17 cellular contexts compared by ENCODE assay signal in genomic region chr3:194925614-194926013, GRCh38.
"Had no signal": no experiment of that assay in that cellular context is flagged by ENCODE, and none has a peak within 500 bp of the region (broad histone marks: within the 10 kb centered on the region; RNA-seq: fewer than 3 reads in every experiment).

No MANE protein-coding gene starts in this region.

- ATAC-seq: activated T-cell treated with anti-CD3 and anti-CD28 coated beads, Interleukin-2, amount 50 U/mL, for 4 hours; left cardiac atrium; naive thymus-derived CD8-positive, alpha-beta T cell; stimulated activated effector memory CD8-positive, alpha-beta T cell treated with anti-CD3 and anti-CD28 coated beads, Interleukin-12 subunit alpha, Interleukin-12 subunit beta, amount 100 ng/mL, for 72 hours had no signal

- H3K27me3 Mint-ChIP-seq: activated B cell treated with CpG ODN at 0.5 μM for 24 hours had no signal

- H3K27me3 ChIP-seq: breast epithelium, tibial artery had no signal

- H3K36me3 ChIP-seq: breast epithelium, tibial artery had no signal

- H3K4me1 ChIP-seq: breast epithelium had no signal

- H3K4me1 Mint-ChIP-seq: activated CD4-positive, alpha-beta T cell treated with anti-CD3 and anti-CD28 coated beads, Interleukin-2, amount 10 ng/mL, durations not matched to agents 24 days and 14 days; activated naive CD8-positive, alpha-beta T cell treated with anti-CD3 and anti-CD28 coated beads for 36 hours; stimulated activated effector memory CD8-positive, alpha-beta T cell treated with anti-CD3 and anti-CD28 coated beads, Interleukin-12 subunit alpha, Interleukin-12 subunit beta, amount 100 ng/mL, for 72 hours had no signal

- H3K4me3 ChIP-seq: breast epithelium, skin epidermis, tibial artery had no signal

- H3K27ac ChIP-seq: breast epithelium, skin epidermis, tibial artery had no signal

- DNase-seq: activated B cell treated with CpG ODN at 0.5 μM for 24 hours; activated CD4-positive, alpha-beta T cell treated with anti-CD3 and anti-CD28 coated beads, Interleukin-2, amount 10 ng/mL, durations not matched to agents 24 days and 14 days; activated effector memory CD4-positive, alpha-beta T cell treated with anti-CD3 and anti-CD28 coated beads, Interleukin-2, amount 50 U/mL, for 16 hours; activated naive CD8-positive, alpha-beta T cell treated with anti-CD3 and anti-CD28 coated beads for 36 hours; activated T-cell treated with anti-CD3 and anti-CD28 coated beads, Interleukin-2, amount 50 U/mL, for 4 hours; aorta; endodermal cell; erythroblast; hippocampal formation; left cardiac atrium; naive thymus-derived CD8-positive, alpha-beta T cell; posterior cingulate gyrus; tibial artery had no signal

- H3K36me3 Mint-ChIP-seq: activated naive CD8-positive, alpha-beta T cell treated with anti-CD3 and anti-CD28 coated beads for 36 hours; naive thymus-derived CD8-positive, alpha-beta T cell; stimulated activated effector memory CD8-positive, alpha-beta T cell treated with anti-CD3 and anti-CD28 coated beads, Interleukin-12 subunit alpha, Interleukin-12 subunit beta, amount 100 ng/mL, for 72 hours had no signal

- H3K9me3 Mint-ChIP-seq: activated B cell treated with CpG ODN at 0.5 μM for 24 hours; activated CD4-positive, alpha-beta T cell treated with anti-CD3 and anti-CD28 coated beads, Interleukin-2, amount 10 ng/mL, durations not matched to agents 24 days and 14 days; activated naive CD8-positive, alpha-beta T cell treated with anti-CD3 and anti-CD28 coated beads for 36 hours; activated T-cell treated with anti-CD3 and anti-CD28 coated beads, Interleukin-2, amount 50 U/mL, for 4 hours; stimulated activated effector memory CD8-positive, alpha-beta T cell treated with anti-CD3 and anti-CD28 coated beads, Interleukin-12 subunit alpha, Interleukin-12 subunit beta, amount 100 ng/mL, for 72 hours; T-helper 1 cell treated with Interleukin-12 subunit alpha and Interleukin-12 subunit beta and Interleukin-4 antibody, amounts not matched to agents 30 μg/mL and 1 μg/mL, for 36 hours had no signal

- H3K4me3 Mint-ChIP-seq: activated B cell treated with CpG ODN at 0.5 μM for 24 hours; activated CD4-positive, alpha-beta T cell treated with anti-CD3 and anti-CD28 coated beads, Interleukin-2, amount 10 ng/mL, durations not matched to agents 24 days and 14 days; activated naive CD8-positive, alpha-beta T cell treated with anti-CD3 and anti-CD28 coated beads for 36 hours; activated T-cell treated with anti-CD3 and anti-CD28 coated beads, Interleukin-2, amount 50 U/mL, for 4 hours; endodermal cell; naive thymus-derived CD8-positive, alpha-beta T cell; stimulated activated effector memory CD8-positive, alpha-beta T cell treated with anti-CD3 and anti-CD28 coated beads, Interleukin-12 subunit alpha, Interleukin-12 subunit beta, amount 100 ng/mL, for 72 hours; T-helper 1 cell treated with Interleukin-12 subunit alpha and Interleukin-12 subunit beta and Interleukin-4 antibody, amounts not matched to agents 30 μg/mL and 1 μg/mL, for 36 hours had no signal

- H3K9me3 ChIP-seq: breast epithelium, tibial artery had no signal

- H3K27ac Mint-ChIP-seq: activated B cell treated with CpG ODN at 0.5 μM for 24 hours; activated CD4-positive, alpha-beta T cell treated with anti-CD3 and anti-CD28 coated beads, Interleukin-2, amount 10 ng/mL, durations not matched to agents 24 days and 14 days; activated naive CD8-positive, alpha-beta T cell treated with anti-CD3 and anti-CD28 coated beads for 36 hours; endodermal cell; naive thymus-derived CD8-positive, alpha-beta T cell; stimulated activated effector memory CD8-positive, alpha-beta T cell treated with anti-CD3 and anti-CD28 coated beads, Interleukin-12 subunit alpha, Interleukin-12 subunit beta, amount 100 ng/mL, for 72 hours; T-helper 1 cell treated with Interleukin-12 subunit alpha and Interleukin-12 subunit beta and Interleukin-4 antibody, amounts not matched to agents 30 μg/mL and 1 μg/mL, for 36 hours had no signal
